13 cellular contexts compared by ENCODE assay signal in the genomic region with DNA sequence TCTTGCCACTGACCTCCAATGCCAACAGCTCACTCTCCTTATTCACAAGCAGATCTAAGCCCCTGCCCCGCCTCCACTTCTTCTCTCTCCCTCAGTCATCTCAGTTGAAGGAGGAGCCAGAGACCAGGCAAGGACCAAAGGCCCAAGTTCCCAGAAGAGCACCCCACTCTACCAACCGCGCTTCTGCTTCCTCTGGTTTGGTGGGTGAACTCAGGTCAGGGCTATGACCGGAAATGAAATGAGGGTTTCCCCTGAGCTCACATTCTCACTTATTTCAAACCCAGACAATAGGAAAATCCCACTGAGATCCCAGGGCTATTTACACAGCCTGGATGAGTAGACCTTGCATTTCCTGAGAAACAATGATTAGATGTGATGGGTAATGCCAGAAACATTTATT. TPM values are rescaled to one million over a fixed set of nuclear protein-coding genes. Genes with fewer than 3 reads are reported as not detected.
DNase-seq lines count a peak whose midpoint lies in the region; ATAC-seq, FAIRE-seq and TF ChIP-seq lines count a peak whose summit lies in the region.
"Had no signal": no experiment of that assay in that cellular context is flagged by ENCODE, and none has a peak within 500 bp of the region (broad histone marks: within the 10 kb centered on the region; RNA-seq: fewer than 3 reads in every experiment).

No MANE protein-coding gene starts in this region.

- H3K9me3 Mint-ChIP-seq in activated CD8-positive, alpha-beta memory T cell treated with anti-CD3 and anti-CD28 coated beads, Interleukin-2, amount 10 ng/mL, durations not matched to agents 7 days and 5 days (ENCODE audit: low read depth) = peaks cover 3% of the 10 kb centered on the region

- H3K4me3 Mint-ChIP-seq in activated CD8-positive, alpha-beta memory T cell treated with anti-CD3 and anti-CD28 coated beads, Interleukin-2, amount 10 ng/mL, durations not matched to agents 7 days and 5 days = peak overlapping the region; percentile 9

- no peaks in the 10 kb centered on the region for H3K36me3 ChIP-seq in bronchial epithelial cell (ENCODE audit: control insufficient read depth, insufficient read depth, low read length)

- peaks cover 24% of the 10 kb centered on the region for H3K36me3 Mint-ChIP-seq in activated CD8-positive, alpha-beta memory T cell treated with anti-CD3 and anti-CD28 coated beads, Interleukin-2, amount 10 ng/mL, durations not matched to agents 7 days and 5 days

- TF ChIP-seq CTCF in bronchial epithelial cell (IDR thresholded peaks at IDR 0.05; ENCODE audit: insufficient read depth, low read length, severe bottlenecking) = no peak

- peak overlapping the region; percentile 55 for H3K27ac Mint-ChIP-seq in activated CD8-positive, alpha-beta memory T cell treated with anti-CD3 and anti-CD28 coated beads, Interleukin-2, amount 10 ng/mL, durations not matched to agents 7 days and 5 days

- no peak for FAIRE-seq in bronchial epithelial cell (lab: Jason Lieb, UNC)
- FAIRE-seq in RCC 7860 (lab: Jason Lieb, UNC) = no peak
- FAIRE-seq: A549 had no signal

- peaks cover 23% of the 10 kb centered on the region for H3K27me3 Mint-ChIP-seq in activated CD8-positive, alpha-beta memory T cell treated with anti-CD3 and anti-CD28 coated beads, Interleukin-2, amount 10 ng/mL, durations not matched to agents 7 days and 5 days
- H3K27me3 Mint-ChIP-seq: IgD-negative memory B cell had no signal

- no peak overlapping the region for H3K4me3 ChIP-seq in bronchial epithelial cell (ENCODE audit: low read depth, low read length)
- H3K4me3 ChIP-seq: A549 had no signal

- peaks cover 54% of the 10 kb centered on the region for H3K4me1 Mint-ChIP-seq in activated CD8-positive, alpha-beta memory T cell treated with anti-CD3 and anti-CD28 coated beads, Interleukin-2, amount 10 ng/mL, durations not matched to agents 7 days and 5 days

- peak; percentile 82 for DNase-seq in activated CD8-positive, alpha-beta memory T cell treated with anti-CD3 and anti-CD28 coated beads, Interleukin-2, amount 10 ng/mL, durations not matched to agents 7 days and 5 days
- no peak for DNase-seq in activated CD8-positive, alpha-beta memory T cell treated with anti-CD3 and anti-CD28 coated beads for 24 hours
- peak; percentile 35 for DNase-seq in NCI-H226
- DNase-seq in bronchial epithelial cell (ENCODE audit: low read depth) = peak; percentile 79
- peak; percentile 44 for DNase-seq in renal cortical epithelial cell (ENCODE audit: low read depth)
- no peak for DNase-seq in NCI-H2196 (lab: John Stamatoyannopoulos, UW; ENCODE audit: unreplicated experiment)
- DNase-seq in RCC 7860 (ENCODE audit: low spot score) = no peak
- no peak for DNase-seq in NCI-H526 (lab: John Stamatoyannopoulos, UW)
- DNase-seq: activated CD4-positive, CD25-positive, alpha-beta regulatory T cell treated with anti-CD3 and anti-CD28 coated beads, Interleukin-2, amount 50 U/mL, for 72 hours; amniotic stem cell; DMS 273 treated with DMSO at 0.1 percent for 48 hours had no signal

- peak; percentile 87 for ATAC-seq in activated CD8-positive, alpha-beta memory T cell treated with anti-CD3 and anti-CD28 coated beads, Interleukin-2, amount 10 ng/mL, durations not matched to agents 7 days and 5 days
- ATAC-seq: A549 had no signal

- CTCF ChIA-PET in activated CD8-positive, alpha-beta memory T cell treated with anti-CD3 and anti-CD28 coated beads, Interleukin-2, amount 10 ng/mL, durations not matched to agents 7 days and 5 days (lab: Charles Lee) = interaction anchor here (1.4 to 2.7 kb wide), 2 partner anchors 10 to 290 kb away, joined by 3 to 16 read pairs; a partner anchor contains a TSS

- no peaks in the 10 kb centered on the region for H3K27me3 ChIP-seq in bronchial epithelial cell (ENCODE audit: control insufficient read depth, insufficient read depth, low read length)

RNA-seq across cellular contexts. Expression of a gene that starts 9.9 kb away (rescaled TPM):
- total RNA-seq in activated CD8-positive, alpha-beta memory T cell treated with anti-CD3 and anti-CD28 coated beads, Interleukin-2, amount 10 ng/mL, durations not matched to agents 7 days and 5 days = 10 to 100 TPM; 10.2 to 12.2 TPM
- total RNA-seq in bronchial epithelial cell (0.13 TPM in 1 of 2 replicates, not detected in the other), renal cortical epithelial cell (3.0 TPM in 2 replicates)

RNA-seq across cellular contexts. Expression of a gene that starts 42.3 kb away (rescaled TPM):
- 10 to 100 TPM; 17.3 to 23.1 TPM for total RNA-seq in activated CD8-positive, alpha-beta memory T cell treated with anti-CD3 and anti-CD28 coated beads, Interleukin-2, amount 10 ng/mL, durations not matched to agents 7 days and 5 days
- 8.7 and 14.0 TPM in 2 replicates for total RNA-seq in bronchial epithelial cell
- total RNA-seq in renal cortical epithelial cell = 42.7 and 45.6 TPM in 2 replicates

Comparison
In these comparisons a context has a peak if more than half of its experiments do, and no peak if none do; other contexts are left out.
1. DNase-seq: peak in activated CD8-positive, alpha-beta memory T cell treated with anti-CD3 and anti-CD28 coated beads, Interleukin-2, amount 10 ng/mL, durations not matched to agents 7 days and 5 days (single experiment), NCI-H226 (single experiment), bronchial epithelial cell (single experiment) and renal cortical epithelial cell (single experiment); none in activated CD8-positive, alpha-beta memory T cell treated with anti-CD3 and anti-CD28 coated beads for 24 hours (single experiment), NCI-H2196 (single experiment), RCC 7860 (single experiment) and NCI-H526 (0 of 2).